8 cellular contexts compared by ENCODE assay signal in the genomic region with DNA sequence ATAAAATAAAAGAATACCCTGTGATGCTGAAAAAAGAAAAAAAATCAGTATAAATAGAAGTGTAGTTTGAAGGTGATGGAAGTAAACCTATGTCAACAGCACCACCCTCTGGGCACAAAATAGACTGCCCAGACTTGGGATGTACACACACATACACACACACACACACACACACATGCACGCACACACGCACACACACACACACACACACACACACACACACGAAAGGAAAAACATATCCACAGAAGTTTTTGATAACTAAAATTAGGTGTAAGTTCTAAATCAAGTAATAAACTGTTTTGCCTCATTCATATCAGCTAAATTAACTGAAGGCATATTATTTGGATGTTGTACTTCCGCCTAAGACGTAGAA. TPM values are rescaled to one million over a fixed set of nuclear protein-coding genes. Genes with fewer than 3 reads are reported as not detected.
DNase-seq lines count a peak whose midpoint lies in the region; TF ChIP-seq lines count a peak whose summit lies in the region.

No MANE protein-coding gene starts in this region.

- in situ Hi-C loops in GM13977 (cut with MboI; ENCODE audit: low pct_unique_long_range_greater_than_20kb, low sequenced_read_pairs, unreplicated experiment), result loop anchor here (25.0 kb wide), 2 partner anchors 194 to 294 kb away; no protein-coding TSS in a partner anchor

- DNase-seq in Ammon's horn (ENCODE audit: low spot score) (peak; percentile 73), GM13977 (ENCODE audit: low spot score) (peak; percentile 5), SK-N-MC (ENCODE audit: low read depth, low spot score) (peak; percentile 60), fibroblast of gingiva (ENCODE audit: low read depth) (peak; percentile 85), osteoblast (ENCODE audit: insufficient read length, low spot score, missing footprints) (peak; percentile 30)
- DNase-seq in activated effector memory CD4-positive, alpha-beta T cell treated with Interleukin-2 at 50 U/mL for 16 hours, result no peak
- DNase-seq in activated CD4-positive, CD25-positive, alpha-beta regulatory T cell (lab: John Stamatoyannopoulos, UW), result no peak

- H3K4me2 ChIP-seq in KMS-11 (no peak overlapping the region), osteoblast (ENCODE audit: insufficient read depth, low read length) (peak overlapping the region; percentile 65)

- H3K4me1 ChIP-seq in KMS-11 (ENCODE audit: low read depth, poor library complexity, severe bottlenecking) (no peaks in the 10 kb centered on the region), osteoblast (ENCODE audit: insufficient read depth, low read length) (peaks cover 13% of the 10 kb centered on the region)

- H3K27me3 ChIP-seq in KMS-11 (ENCODE audit: insufficient read depth, low read depth) (no peaks in the 10 kb centered on the region), osteoblast (ENCODE audit: insufficient read depth, low read length) (no peaks in the 10 kb centered on the region)

- H4K20me1 ChIP-seq in KMS-11 (ENCODE audit: insufficient read depth), result no peaks in the 10 kb centered on the region
- no peaks in the 10 kb centered on the region for H4K20me1 ChIP-seq in osteoblast (ENCODE audit: insufficient read depth, low read length)

- H3K27ac ChIP-seq in KMS-11 (no peak overlapping the region), SK-N-MC (no peak overlapping the region), osteoblast (ENCODE audit: low read depth, low read length) (no peak overlapping the region)

- H3K4me3 ChIP-seq in KMS-11 (IDR thresholded peaks at IDR 0.05; ENCODE audit: insufficient read depth, low read depth, low read length), result no peak overlapping the region
- H3K4me3 ChIP-seq in SK-N-MC, result no peak overlapping the region
- H3K4me3 ChIP-seq in osteoblast (ENCODE audit: insufficient read depth, low read length), result no peak overlapping the region

- H3K36me3 ChIP-seq in KMS-11 (ENCODE audit: insufficient read depth), result no peaks in the 10 kb centered on the region
- H3K36me3 ChIP-seq in SK-N-MC (ENCODE audit: insufficient read depth, low read length), result no peaks in the 10 kb centered on the region
- H3K36me3 ChIP-seq in osteoblast (ENCODE audit: insufficient read depth, low read length), result no peaks in the 10 kb centered on the region

- TF ChIP-seq CTCF in GM13977 (IDR thresholded peaks at IDR 0.05; ENCODE audit: extremely low read depth, insufficient read depth, missing control alignments), result peak; percentile 58
- TF ChIP-seq CTCF in KMS-11 (conservative IDR thresholded peaks at IDR 0.05; ENCODE audit: low read depth, low read length), result peak; percentile 66
- peak; percentile 62 for TF ChIP-seq CTCF in osteoblast (IDR thresholded peaks at IDR 0.05; ENCODE audit: extremely low read depth, low read depth, low read length)

- H3K9me3 ChIP-seq in SK-N-MC (ENCODE audit: low read depth, low read length), result no peaks in the 10 kb centered on the region; the same call in 1 of the 2 replicates
- no peaks in the 10 kb centered on the region for H3K9me3 ChIP-seq in osteoblast (ENCODE audit: low read depth, low read length)

- H3K79me2 ChIP-seq in KMS-11 (ENCODE audit: insufficient read depth, low read depth) (no peaks in the 10 kb centered on the region), osteoblast (ENCODE audit: insufficient read depth, low read length) (no peaks in the 10 kb centered on the region)

- H2AFZ ChIP-seq in KMS-11 (ENCODE audit: low read depth) (no peak overlapping the region), osteoblast (ENCODE audit: low read length) (no peak overlapping the region)

- no peak overlapping the region for H3K9ac ChIP-seq in KMS-11
- no peak overlapping the region for H3K9ac ChIP-seq in SK-N-MC (ENCODE audit: insufficient read length)

RNA-seq across cellular contexts. Expression of a gene that starts 40.5 kb away (rescaled TPM):
- total RNA-seq in osteoblast, result 1,038 and 1,166 TPM in 2 replicates

Comparison
In these comparisons a context has a peak if more than half of its experiments do, and no peak if none do; other contexts are left out.
1. DNase-seq: peak in Ammon's horn (single experiment), GM13977 (single experiment), SK-N-MC (single experiment), fibroblast of gingiva (single experiment) and osteoblast (single experiment); none in activated effector memory CD4-positive, alpha-beta T cell treated with Interleukin-2 at 50 U/mL for 16 hours (single experiment) and activated CD4-positive, CD25-positive, alpha-beta regulatory T cell (0 of 4).
2. Peak in every context shown above with its lines, with median percentiles within 50 percentile points of each other: CTCF ChIP-seq.